In the genomic region with DNA sequence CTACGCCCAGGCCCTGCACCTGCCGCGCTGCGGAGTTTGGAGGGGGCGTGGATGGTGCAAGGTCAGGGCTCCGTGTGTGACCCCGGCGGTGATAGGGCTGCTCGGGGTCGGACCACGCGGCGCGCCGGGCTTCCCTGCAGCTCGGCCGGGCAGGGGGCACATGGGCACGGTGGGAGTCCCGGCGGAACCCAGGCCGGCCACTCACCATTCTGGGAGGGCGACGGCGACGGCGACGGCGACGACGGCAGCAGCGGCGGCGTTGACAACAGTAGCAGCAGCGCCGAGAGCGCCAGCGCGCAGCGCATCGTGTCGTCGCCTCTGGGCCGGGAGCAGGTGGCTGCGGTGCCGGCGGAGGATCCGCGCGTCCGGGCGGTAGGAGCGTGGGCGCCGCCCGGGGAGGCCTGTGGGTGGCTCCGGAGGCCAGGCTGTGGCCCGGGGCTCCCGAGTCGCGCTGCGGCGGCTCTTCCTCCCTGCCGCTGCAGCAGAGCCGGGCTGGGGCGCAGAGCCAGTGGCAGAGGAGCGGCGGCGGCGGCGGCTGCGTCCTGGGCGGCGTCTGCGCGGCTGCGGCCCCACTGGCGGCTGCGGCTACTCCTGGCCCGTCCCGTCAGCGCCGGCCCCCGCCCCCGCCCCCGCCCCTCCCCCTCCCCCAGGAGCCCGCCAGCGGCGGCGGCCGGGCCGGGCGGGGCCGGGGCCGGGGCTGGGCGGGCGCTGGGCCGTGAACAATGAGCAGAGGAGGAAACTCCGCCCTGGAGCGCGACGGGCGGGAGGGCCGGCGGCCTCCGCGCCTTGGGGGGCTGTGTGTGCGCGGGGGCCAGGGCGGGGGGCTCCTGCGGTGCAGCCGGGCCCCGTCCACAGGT, we compare ENCODE assay signal across 8 cellular contexts. TPM values are rescaled to one million over a fixed set of nuclear protein-coding genes. Genes with fewer than 3 reads are reported as not detected.
A peak's percentile ranks its signal among the peaks of the same experiment; 100 is the strongest.
DNase-seq lines count a peak whose midpoint lies in the region; ATAC-seq and TF ChIP-seq lines count a peak whose summit lies in the region.

A gene (minus strand): TSS at position 574 of the 857 bp plus-strand sequence. CDS start 269 bp downstream, at position 305.

- TF ChIP-seq CTCF in WI38 (IDR thresholded peaks at IDR 0.05; ENCODE audit: low read depth, low read length) (no peak), kidney epithelial cell (IDR thresholded peaks at IDR 0.05; ENCODE audit: insufficient read depth, low read length, poor library complexity, severe bottlenecking) (no peak)

- peak; percentile 74 for ATAC-seq in HG02852 (IDR thresholded peaks at IDR 0.05; ENCODE audit: unreplicated experiment)
- peak; percentile 80 for ATAC-seq in central memory CD8-positive, alpha-beta T cell (replicated peaks; ENCODE audit: extremely low read depth, poor library complexity, severe bottlenecking)

- H3K4me1 Mint-ChIP-seq in central memory CD8-positive, alpha-beta T cell = peaks cover 12% of the 10 kb centered on the region

- H3K4me3 Mint-ChIP-seq in central memory CD8-positive, alpha-beta T cell = peak within 1 kb of the TSS; percentile 82

- H3K27ac Mint-ChIP-seq in central memory CD8-positive, alpha-beta T cell (ENCODE audit: low read depth) = no peak within 1 kb of the TSS

- DNase-seq in NCI-H1417 (lab: John Stamatoyannopoulos, UW) (peak; percentile 80 to 83 (median 82)), NCI-H1417 treated with DMSO at 0.1 percent for 48 hours (lab: John Stamatoyannopoulos, UW) (no peak), NCI-H2081 (lab: John Stamatoyannopoulos, UW) (peak; percentile 71 to 75), kidney epithelial cell (ENCODE audit: low read depth) (no peak)
- DNase-seq in central memory CD8-positive, alpha-beta T cell (ENCODE audit: low spot score in 2 of 2) = peak; percentile 28 to 30
- DNase-seq in stimulated activated CD4-positive, alpha-beta T cell treated with anti-CD3 and anti-CD28 coated beads, Interleukin-12 subunit alpha, Interleukin-12 subunit beta, amount 100 ng/mL, for 48 hours (ENCODE audit: low read depth in 2 of 3, low spot score in 1 of 3) = peak in 2 of 3 donors; percentile 22 to 45

- H3K36me3 Mint-ChIP-seq in central memory CD8-positive, alpha-beta T cell (ENCODE audit: insufficient read depth) = no peaks in the 10 kb centered on the region

- H3K36me3 ChIP-seq in kidney epithelial cell (ENCODE audit: control insufficient read depth, insufficient read depth, low read length) = no peaks in the 10 kb centered on the region

- H3K4me3 ChIP-seq in WI38 (ENCODE audit: low read depth, low read length) (peak within 1 kb of the TSS; percentile 66), kidney epithelial cell (ENCODE audit: low read depth, low read length) (peak within 1 kb of the TSS; percentile 49)

- H3K27me3 Mint-ChIP-seq in central memory CD8-positive, alpha-beta T cell = peaks cover 41% of the 10 kb centered on the region

- H3K27me3 ChIP-seq in kidney epithelial cell (ENCODE audit: control insufficient read depth, insufficient read depth, low read length) = peaks cover 17% of the 10 kb centered on the region

- H3K9me3 Mint-ChIP-seq in central memory CD8-positive, alpha-beta T cell = no peaks in the 10 kb centered on the region

RNA-seq across cellular contexts. Expression of the gene that starts here (rescaled TPM):
- 152 and 160 TPM in 2 replicates for total RNA-seq in kidney epithelial cell

Comparison
In these comparisons a context has a peak if more than half of its experiments do, and no peak if none do; other contexts are left out.
1. DNase-seq: peak in NCI-H1417 (3 of 3), NCI-H2081 (2 of 2), central memory CD8-positive, alpha-beta T cell (2 of 2) and stimulated activated CD4-positive, alpha-beta T cell treated with anti-CD3 and anti-CD28 coated beads, Interleukin-12 subunit alpha, Interleukin-12 subunit beta, amount 100 ng/mL, for 48 hours (2 of 3); none in NCI-H1417 treated with DMSO at 0.1 percent for 48 hours (single experiment) and kidney epithelial cell (single experiment).